Comparison of ENCODE assay signal across 12 cellular contexts in genomic region chr15:67822537-67823370, GRCh38. TPM values are rescaled to one million over a fixed set of nuclear protein-coding genes. Genes with fewer than 3 reads are reported as not detected.
DNase-seq lines count a peak whose midpoint lies in the region; ATAC-seq, FAIRE-seq and TF ChIP-seq lines count a peak whose summit lies in the region.
"Had no signal": no experiment of that assay in that cellular context is flagged by ENCODE, and none has a peak within 500 bp of the region (broad histone marks: within the 10 kb centered on the region; RNA-seq: fewer than 3 reads in every experiment).

No MANE protein-coding gene starts in this region.

- H3K4me1 ChIP-seq in PC-3 (ENCODE audit: insufficient read depth, low read length) = no peaks in the 10 kb centered on the region
- H3K4me1 ChIP-seq in thoracic aorta (ENCODE audit: control insufficient read depth in 1 of 2, low read depth in 2 of 2) = peaks cover 10 to 37% of the 10 kb centered on the region in 2 donors
- H3K4me1 ChIP-seq in uterus = peaks cover 0 to 12% of the 10 kb centered on the region in 2 donors

- POLR2A ChIA-PET in PC-3 (lab: Charles Lee; ENCODE audit: unreplicated experiment) = no interaction called here

- intact Hi-C loops in PC-3 (cut with micrococcal nuclease) = no loop called here
- intact Hi-C loops in uterus (cut with DNase I; ENCODE audit: low total_unique reads) = no loop called here

- TF ChIP-seq CTCF in PC-3 (conservative IDR thresholded peaks at IDR 0.05; ENCODE audit: low read depth, low read length) = no peak
- no peak for TF ChIP-seq CTCF in thoracic aorta (IDR thresholded peaks at IDR 0.05)
- TF ChIP-seq CTCF in uterus (IDR thresholded peaks at IDR 0.05) = no peak

- no peaks in the 10 kb centered on the region for H3K9me3 ChIP-seq in PC-3 (ENCODE audit: low read length)
- no peaks in the 10 kb centered on the region for H3K9me3 ChIP-seq in thoracic aorta
- H3K9me3 ChIP-seq in uterus = no peaks in the 10 kb centered on the region

- H3K4me1 Mint-ChIP-seq in activated naive CD8-positive, alpha-beta T cell (ENCODE audit: low read depth) = peaks cover 38% of the 10 kb centered on the region
- H3K4me1 Mint-ChIP-seq in activated naive CD8-positive, alpha-beta T cell treated with anti-CD3 and anti-CD28 coated beads for 36 hours = peaks cover 40% of the 10 kb centered on the region

- H3K27ac Mint-ChIP-seq in activated naive CD8-positive, alpha-beta T cell = no peak overlapping the region
- H3K27ac Mint-ChIP-seq in activated naive CD8-positive, alpha-beta T cell treated with anti-CD3 and anti-CD28 coated beads for 36 hours = no peak overlapping the region

- no TSS peak for BruUV-seq in PC-3 (replicated peaks; lab: Mats Ljungman, UMichigan)

- no peak overlapping the region for H2AFZ ChIP-seq in PC-3 (ENCODE audit: low read length)

- H3K36me3 Mint-ChIP-seq in activated naive CD8-positive, alpha-beta T cell = no peaks in the 10 kb centered on the region
- H3K36me3 Mint-ChIP-seq in activated naive CD8-positive, alpha-beta T cell treated with anti-CD3 and anti-CD28 coated beads for 36 hours = peaks cover 3% of the 10 kb centered on the region

- H3K4me3 ChIP-seq in PC-3 (ENCODE audit: low read length) (no peak overlapping the region; the same call in 1 of the 2 replicates), thoracic aorta (peak overlapping the region; percentile 21), uterus (no peak overlapping the region)

- H3K27ac ChIP-seq in PC-3 (ENCODE audit: low read length) (no peak overlapping the region), thoracic aorta (no peak overlapping the region), uterus (no peak overlapping the region)
- H3K27ac ChIP-seq: epithelial cell of prostate had no signal

- H3K27me3 ChIP-seq in PC-3 (ENCODE audit: low read length) = peaks cover 41% of the 10 kb centered on the region
- peaks cover 52% of the 10 kb centered on the region for H3K27me3 ChIP-seq in thoracic aorta (replicated peaks; ENCODE audit: insufficient read depth)
- peaks cover 39 to 70% of the 10 kb centered on the region in 2 donors for H3K27me3 ChIP-seq in uterus

- peaks cover 40% of the 10 kb centered on the region for H3K27me3 Mint-ChIP-seq in activated naive CD8-positive, alpha-beta T cell
- H3K27me3 Mint-ChIP-seq in activated naive CD8-positive, alpha-beta T cell treated with anti-CD3 and anti-CD28 coated beads for 36 hours = peaks cover 79% of the 10 kb centered on the region

- no peaks in the 10 kb centered on the region for H3K79me2 ChIP-seq in PC-3 (ENCODE audit: low read length)

- peak overlapping the region; percentile 31; the same call in 1 of the 2 replicates for H3K4me2 ChIP-seq in PC-3 (ENCODE audit: low read length)

- no peak for DNase-seq in activated naive CD8-positive, alpha-beta T cell treated with anti-CD3 and anti-CD28 coated beads for 36 hours
- no peak for DNase-seq in PC-3
- peak; percentile 37 for DNase-seq in iPS-NIHi11 (ENCODE audit: low spot score)
- DNase-seq in thoracic aorta (ENCODE audit: low spot score) = no peak
- DNase-seq in uterus = no peak
- DNase-seq in GM19239 (ENCODE audit: insufficient read length, low spot score) = no peak
- DNase-seq in NCI-H1436 treated with DMSO at 0.1 percent for 48 hours (lab: John Stamatoyannopoulos, UW) = no peak
- DNase-seq: DMS79, left cardiac atrium, NCI-H1930 had no signal

- peak overlapping the region; percentile 36 for H3K4me3 Mint-ChIP-seq in activated naive CD8-positive, alpha-beta T cell
- no peak overlapping the region for H3K4me3 Mint-ChIP-seq in activated naive CD8-positive, alpha-beta T cell treated with anti-CD3 and anti-CD28 coated beads for 36 hours

- no peaks in the 10 kb centered on the region for H4K20me1 ChIP-seq in PC-3 (ENCODE audit: low read length)

- CTCF ChIA-PET in PC-3 (lab: Charles Lee) = no interaction called here

- H3K9me2 ChIP-seq in PC-3 (replicated peaks; ENCODE audit: low read length) = no peaks in the 10 kb centered on the region

- no peak for TF ChIP-seq POLR2A in uterus (IDR thresholded peaks at IDR 0.05)

- H3K36me3 ChIP-seq in PC-3 (ENCODE audit: low read depth, low read length) (no peaks in the 10 kb centered on the region), thoracic aorta (no peaks in the 10 kb centered on the region), uterus (no peaks in the 10 kb centered on the region)

- ATAC-seq in PC-3 = no peak
- ATAC-seq in thoracic aorta (ENCODE audit: insufficient number of reproducible peaks, low FRiP score, low read depth) = no peak
- ATAC-seq: left cardiac atrium had no signal

- H3F3A ChIP-seq in PC-3 (ENCODE audit: low read length, unreplicated experiment) = no peaks in the 10 kb centered on the region

- no peaks in the 10 kb centered on the region for H3K9me3 Mint-ChIP-seq in activated naive CD8-positive, alpha-beta T cell (ENCODE audit: low read depth)
- no peaks in the 10 kb centered on the region for H3K9me3 Mint-ChIP-seq in activated naive CD8-positive, alpha-beta T cell treated with anti-CD3 and anti-CD28 coated beads for 36 hours

- no peak for FAIRE-seq in GM19239 (lab: Jason Lieb, UNC)

- H3K9ac ChIP-seq in PC-3 (ENCODE audit: low read length) = no peak overlapping the region

RNA-seq across cellular contexts. Expression of gene SKOR1, which starts 2.6 kb away (rescaled TPM):
- under 1 TPM; 0.16 to 0.30 TPM for total RNA-seq in activated naive CD8-positive, alpha-beta T cell treated with anti-CD3 and anti-CD28 coated beads for 36 hours
- total RNA-seq in PC-3 (2014; rRNA removed) (0.11 and 0.35 TPM in 2 replicates), thoracic aorta (1 to 10 TPM in 1 of 2 donors, under 1 TPM in 1; 0.78 to 3.5 TPM), uterus (1 to 10 TPM in 1 of 4 donors, under 1 TPM in 2, not detected in 1; 0.35 to 1.7 (median 0.77) TPM)

RNA-seq across cellular contexts. Expression of gene RNU6-1, which starts 17.1 kb away (rescaled TPM):
- not detected for total RNA-seq in activated naive CD8-positive, alpha-beta T cell treated with anti-CD3 and anti-CD28 coated beads for 36 hours
- total RNA-seq in PC-3 (2014; rRNA removed) (not detected in 2 replicates), thoracic aorta (not detected), uterus (not detected)
- total RNA-seq: left cardiac atrium had no signal
